In genomic region chr10:78330884-78331283, GRCh38 we compare ENCODE assay signal across 17 cellular contexts.
DNase-seq lines count a peak whose midpoint lies in the region; ATAC-seq and TF ChIP-seq lines count a peak whose summit lies in the region.
"Had no signal": no experiment of that assay in that cellular context is flagged by ENCODE, and none has a peak within 500 bp of the region (broad histone marks: within the 10 kb centered on the region; RNA-seq: fewer than 3 reads in every experiment).

No MANE protein-coding gene starts in this region.

- H3K27me3 ChIP-seq in esophagus muscularis mucosa (no peaks in the 10 kb centered on the region), muscle layer of colon (ENCODE audit: control insufficient read depth in 1 of 2, insufficient read depth in 2 of 2, low read length in 2 of 2) (no peaks in the 10 kb centered on the region)

- H3K27ac ChIP-seq in esophagus muscularis mucosa (replicated peaks in 1 of 4), result peak overlapping the region; percentile 50 to 70 (median 65)
- H3K27ac ChIP-seq in muscle layer of colon (ENCODE audit: low read depth, low read length), result peak overlapping the region; percentile 64

- TF ChIP-seq EP300 in esophagus muscularis mucosa (IDR thresholded peaks at IDR 0.05), result no peak

- H3K9ac ChIP-seq in muscle layer of colon (ENCODE audit: low read length), result no peak overlapping the region

- H3K9me3 ChIP-seq in esophagus muscularis mucosa, result peaks cover 0 to 12% (median 10%) of the 10 kb centered on the region in 4 donors
- H3K9me3 ChIP-seq in muscle layer of colon (ENCODE audit: low read length), result no peaks in the 10 kb centered on the region
- H3K9me3 ChIP-seq: HAP-1 had no signal

- no peak for ATAC-seq in sciatic nerve
- ATAC-seq in HG02981 (IDR thresholded peaks at IDR 0.05; ENCODE audit: unreplicated experiment), result no peak
- ATAC-seq: Panc1 had no signal

- TF ChIP-seq POLR2A in esophagus muscularis mucosa (IDR thresholded peaks at IDR 0.05; ENCODE audit: low read depth), result no peak

- no peaks in the 10 kb centered on the region for H3K36me3 ChIP-seq in esophagus muscularis mucosa
- H3K36me3 ChIP-seq in muscle layer of colon (ENCODE audit: insufficient read depth, low read length), result no peaks in the 10 kb centered on the region
- H3K36me3 ChIP-seq: HAP-1 had no signal

- H3K4me3 ChIP-seq in esophagus muscularis mucosa (no peak overlapping the region), muscle layer of colon (ENCODE audit: low read depth in 1 of 2, low read length in 2 of 2) (no peak overlapping the region)
- H3K4me3 ChIP-seq: HAP-1 had no signal

- H3K4me1 ChIP-seq in esophagus muscularis mucosa (peaks cover 7 to 34% (median 31%) of the 10 kb centered on the region in 4 donors), muscle layer of colon (ENCODE audit: insufficient read depth, low read length) (peaks cover 33% of the 10 kb centered on the region)
- H3K4me1 ChIP-seq: HAP-1 had no signal

- no peak for TF ChIP-seq CTCF in esophagus muscularis mucosa (IDR thresholded peaks at IDR 0.05)

- peak; percentile 55 for DNase-seq in esophagus muscularis mucosa (ENCODE audit: extremely low spot score)
- peak; percentile 18 for DNase-seq in sciatic nerve (ENCODE audit: low spot score)
- peak; percentile 20 for DNase-seq in ureter (ENCODE audit: low spot score)
- DNase-seq in NCI-H524 treated with DMSO at 0.1 percent for 48 hours (lab: John Stamatoyannopoulos, UW), result no peak
- no peak for DNase-seq in stimulated activated CD4-positive, alpha-beta T cell treated with anti-CD3 and anti-CD28 coated beads, Interleukin-4, amount 100 ng/mL, for 1 hour
- DNase-seq: CD4-positive, alpha-beta T cell; GF-D8; Kasumi-1; NCI-H1417; NCI-H1930; NCI-H2171 treated with DMSO at 0.1 percent for 48 hours; NCI-H510A; SHP77 had no signal

- 93% methylated on average over 4 of the region's 4 CpGs for WGBS in esophagus muscularis mucosa

- intact Hi-C loops in esophagus muscularis mucosa (cut with DNase I) (no loop called here), sciatic nerve (cut with DNase I) (no loop called here)

Comparison
In these comparisons a context has a peak if more than half of its experiments do, and no peak if none do; other contexts are left out.
1. DNase-seq: peak in esophagus muscularis mucosa (single experiment), sciatic nerve (single experiment) and ureter (single experiment); none in NCI-H524 treated with DMSO at 0.1 percent for 48 hours (single experiment) and stimulated activated CD4-positive, alpha-beta T cell treated with anti-CD3 and anti-CD28 coated beads, Interleukin-4, amount 100 ng/mL, for 1 hour (single experiment).